ENCODE assay signal across 35 cellular contexts in the genomic region with DNA sequence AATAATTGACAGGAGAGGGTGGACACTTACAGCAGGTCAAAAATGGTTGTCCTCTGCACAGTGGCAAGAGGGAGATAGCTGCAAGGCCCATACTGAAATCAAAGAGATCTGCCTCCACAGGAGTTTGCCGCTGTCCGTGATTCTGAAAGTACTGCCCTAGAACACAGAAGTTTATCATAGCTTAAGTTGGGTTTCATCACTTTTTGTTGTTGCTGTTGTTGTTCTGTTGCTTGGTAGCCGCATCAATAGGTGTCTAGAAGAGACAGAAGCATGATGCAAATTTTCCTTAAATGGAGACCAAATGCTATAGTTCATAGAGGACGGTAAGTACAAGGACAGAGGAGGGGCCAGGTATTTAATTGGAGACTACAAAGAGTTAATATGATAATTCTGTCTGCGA.
"Had no signal": no experiment of that assay in that cellular context is flagged by ENCODE, and none has a peak within 500 bp of the region (broad histone marks: within the 10 kb centered on the region; RNA-seq: fewer than 3 reads in every experiment).

No MANE protein-coding gene starts in this region.

- H3K9ac ChIP-seq: KMS-11 had no signal

- H3K9me3 ChIP-seq: MG63 had no signal

- H3K36me3 ChIP-seq: MG63 had no signal

- H3K4me3 ChIP-seq: MG63 had no signal

- H3K27ac ChIP-seq: KMS-11 had no signal

- H3K4me2 ChIP-seq: KMS-11 had no signal

- H3K27me3 ChIP-seq: MG63 had no signal

- DNase-seq: Karpas-422, Kasumi-1, KG1, MG63, MM.1S, MV-4-11, NCI-H1048, NCI-H1092, NCI-H1092 treated with DMSO at 0.1 percent for 48 hours, NCI-H1105, NCI-H1105 treated with DMSO at 0.1 percent for 48 hours, NCI-H1417, NCI-H1417 treated with DMSO at 0.1 percent for 48 hours, NCI-H1436, NCI-H1436 treated with DMSO at 0.1 percent for 48 hours, NCI-H146, NCI-H1694, NCI-H1694 treated with DMSO at 0.1 percent for 48 hours, NCI-H187, NCI-H187 treated with DMSO at 0.1 percent for 48 hours, NCI-H1930, NCI-H2029, NCI-H2029 treated with DMSO at 0.1 percent for 48 hours, NCI-H2081, NCI-H2081 treated with DMSO at 0.1 percent for 48 hours, NCI-H2107, NCI-H2171, NCI-H2171 treated with DMSO at 0.1 percent for 48 hours, NCI-H2227 treated with DMSO at 0.1 percent for 48 hours, NCI-H226, NCI-H345, NCI-H446, NCI-H446 treated with DMSO at 0.1 percent for 48 hours, NCI-H510A had no signal
